In the genomic region with DNA sequence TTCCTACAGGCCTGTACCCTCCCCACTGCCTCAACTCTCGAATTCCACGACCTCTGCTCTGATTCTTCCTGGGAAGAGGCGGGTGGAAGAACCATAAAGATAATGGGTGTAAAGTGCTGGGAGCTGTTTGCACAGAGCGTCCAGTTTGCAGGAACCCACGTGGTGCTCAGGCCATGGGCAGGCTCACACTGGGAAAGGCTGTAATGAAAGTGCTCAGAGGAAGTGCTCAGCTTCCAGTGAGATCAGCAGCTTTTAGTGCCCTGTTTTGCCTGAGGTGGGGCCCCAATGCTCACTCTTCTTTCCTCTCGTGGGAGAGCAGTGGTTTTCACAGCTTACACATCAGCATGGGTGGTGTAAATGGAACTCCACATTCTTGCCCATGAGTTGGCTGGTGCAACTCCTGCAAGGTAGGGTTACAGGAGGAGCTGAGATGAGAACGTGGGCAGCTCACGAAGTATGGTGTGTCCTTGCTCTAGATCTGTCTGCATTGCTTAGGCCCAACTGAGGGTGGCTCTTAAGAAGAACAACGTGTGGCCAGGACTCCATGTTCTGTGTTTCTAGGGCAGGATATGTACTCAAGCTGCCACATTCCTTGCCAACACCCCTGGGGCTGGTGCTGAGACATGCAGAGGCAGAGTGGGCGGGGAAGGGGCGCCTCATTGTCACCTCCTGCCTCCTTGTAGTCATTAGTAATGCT, we compare ENCODE assay signal across 10 cellular contexts. TPM values are rescaled to one million over a fixed set of nuclear protein-coding genes. Genes with fewer than 3 reads are reported as not detected.
DNase-seq lines count a peak whose midpoint lies in the region; ATAC-seq and TF ChIP-seq lines count a peak whose summit lies in the region.
"Had no signal": no experiment of that assay in that cellular context is flagged by ENCODE, and none has a peak within 500 bp of the region (broad histone marks: within the 10 kb centered on the region; RNA-seq: fewer than 3 reads in every experiment).

No MANE protein-coding gene starts in this region.

- no peaks in the 10 kb centered on the region for H3K36me3 ChIP-seq in BLaER1 treated with 17β-estradiol and CSF1 and Interleukin-3, amounts not matched to agents 10 nM and 100 nM
- H3K36me3 ChIP-seq in DOHH2 (ENCODE audit: control insufficient read depth, low read length), result no peaks in the 10 kb centered on the region

- no peaks in the 10 kb centered on the region for H3K27me3 ChIP-seq in BLaER1 treated with 17β-estradiol and CSF1 and Interleukin-3, amounts not matched to agents 10 nM and 100 nM
- H3K27me3 ChIP-seq in DOHH2 (ENCODE audit: control insufficient read depth, low read length), result no peaks in the 10 kb centered on the region

- H3F3A ChIP-seq in DOHH2 (ENCODE audit: control insufficient read depth, insufficient read depth), result no peaks in the 10 kb centered on the region

- H3K79me2 ChIP-seq in DOHH2 (ENCODE audit: control insufficient read depth, low read length), result no peaks in the 10 kb centered on the region

- H3K9me2 ChIP-seq in DOHH2 (replicated peaks; ENCODE audit: control insufficient read depth, low read length), result no peaks in the 10 kb centered on the region

- H3K9ac ChIP-seq in BLaER1 treated with 17β-estradiol and CSF1 and Interleukin-3, amounts not matched to agents 10 nM and 100 nM, result peak overlapping the region in 4 of 11 experiments; percentile 23 to 28 (median 26); a peak in 2 of 22 replicates

- intact Hi-C loops in left colon (cut with DNase I, micrococcal nuclease), result no loop called here

- no peaks in the 10 kb centered on the region for H3K9me3 ChIP-seq in BLaER1 treated with 17β-estradiol and CSF1 and Interleukin-3, amounts not matched to agents 10 nM and 100 nM (replicated peaks in 1 of 11)
- no peaks in the 10 kb centered on the region for H3K9me3 ChIP-seq in DOHH2 (ENCODE audit: control insufficient read depth, insufficient read depth, low read length)

- H3K4me2 ChIP-seq in BLaER1 treated with 17β-estradiol and CSF1 and Interleukin-3, amounts not matched to agents 10 nM and 100 nM, result peak overlapping the region; percentile 86 to 99 (median 94)
- peak overlapping the region; percentile 23; the same call in 1 of the 2 replicates for H3K4me2 ChIP-seq in DOHH2 (ENCODE audit: low read length)

- ATAC-seq in left colon, result peak; percentile 86
- no peak for ATAC-seq in HG02763 (IDR thresholded peaks at IDR 0.05; ENCODE audit: unreplicated experiment)

- peaks cover 75 to 88% (median 83%) of the 10 kb centered on the region in 10 experiments for H3K4me1 ChIP-seq in BLaER1 treated with 17β-estradiol and CSF1 and Interleukin-3, amounts not matched to agents 10 nM and 100 nM
- peaks cover 33% of the 10 kb centered on the region for H3K4me1 ChIP-seq in DOHH2 (ENCODE audit: control insufficient read depth, low read length)

- peak overlapping the region in 1 of 10 experiments; percentile 1; a peak in 2 of 20 replicates for H3K4me3 ChIP-seq in BLaER1 treated with 17β-estradiol and CSF1 and Interleukin-3, amounts not matched to agents 10 nM and 100 nM
- no peak overlapping the region for H3K4me3 ChIP-seq in DOHH2 (ENCODE audit: low read length)

- H3K27ac ChIP-seq in BLaER1 treated with 17β-estradiol and CSF1 and Interleukin-3, amounts not matched to agents 10 nM and 100 nM, result peak overlapping the region in 8 of 11 experiments; percentile 13 to 65 (median 43); a peak in 12 of 22 replicates
- H3K27ac ChIP-seq in DOHH2 (ENCODE audit: low read depth, low read length), result no peak overlapping the region

- DNase-seq in left colon (peak; percentile 63 to 85), SW 1271 (lab: John Stamatoyannopoulos, UW) (no peak), medulla oblongata (ENCODE audit: extremely low spot score) (no peak)
- DNase-seq: stimulated activated CD4-positive, alpha-beta T cell treated with anti-CD3 and anti-CD28 coated beads, Interleukin-4, amount 100 ng/mL, for 1 hour had no signal

- peaks cover 0 to 7% (median 0%) of the 10 kb centered on the region in 11 experiments; a peak in 1 of 22 replicates for H4K20me1 ChIP-seq in BLaER1 treated with 17β-estradiol and CSF1 and Interleukin-3, amounts not matched to agents 10 nM and 100 nM
- H4K20me1 ChIP-seq in DOHH2 (ENCODE audit: control insufficient read depth, insufficient read depth, low read depth, low read length), result no peaks in the 10 kb centered on the region

- TF ChIP-seq POLR2A in Raji (IDR thresholded peaks at IDR 0.05; ENCODE audit: insufficient read depth, low read depth, low read length), result 0 out of 2 replicates have a peak, but pooled peaks have one; percentile 15

- TF ChIP-seq CTCF in DOHH2 (IDR thresholded peaks at IDR 0.05; ENCODE audit: low read depth, low read length, poor library complexity, severe bottlenecking), result no peak

RNA-seq across cellular contexts. Expression of a gene that starts 2.9 kb away (rescaled TPM):
- total RNA-seq in left colon, result 10 to 100 TPM; 22.4 to 43.0 TPM

RNA-seq across cellular contexts. Expression of a gene that starts 43.0 kb away (rescaled TPM):
- not detected for total RNA-seq in left colon
- total RNA-seq: fibroblast of lung; T-helper 1 cell treated with Interleukin-12 subunit alpha and Interleukin-12 subunit beta and Interleukin-4 antibody, amounts not matched to agents 30 ng/mL and 1 ng/mL, for 36 hours had no signal

Comparison
In these comparisons a context has a peak if more than half of its experiments do, and no peak if none do; other contexts are left out.
1. DNase-seq: peak in left colon (2 of 2); none in SW 1271 (0 of 2) and medulla oblongata (single experiment).